ENCODE assay signal across 1 cellular context in genomic region chr11:8963569-8964323, GRCh38.
TF ChIP-seq lines count a peak whose summit lies in the region.

No MANE protein-coding gene starts in this region.

TF ChIP-seq in neural cell, 6 proteins besides CTCF, POLR2A, EP300 and RAD21:
- TF ChIP-seq SMC3 (conservative IDR thresholded peaks at IDR 0.05; ENCODE audit: poor library complexity) (peak; percentile 47), POLR2AphosphoS5 (IDR thresholded peaks at IDR 0.05) (no peak), MXI1 (conservative IDR thresholded peaks at IDR 0.05; ENCODE audit: poor library complexity, severe bottlenecking) (no peak), REST (IDR thresholded peaks at IDR 0.05; ENCODE audit: borderline replicate concordance) (peak; percentile 54), EZH2 (IDR thresholded peaks at IDR 0.05; ENCODE audit: borderline replicate concordance, insufficient read depth, low read length, poor library complexity, severe bottlenecking) (no peak)
